ENCODE assay signal across 30 cellular contexts in the genomic region with DNA sequence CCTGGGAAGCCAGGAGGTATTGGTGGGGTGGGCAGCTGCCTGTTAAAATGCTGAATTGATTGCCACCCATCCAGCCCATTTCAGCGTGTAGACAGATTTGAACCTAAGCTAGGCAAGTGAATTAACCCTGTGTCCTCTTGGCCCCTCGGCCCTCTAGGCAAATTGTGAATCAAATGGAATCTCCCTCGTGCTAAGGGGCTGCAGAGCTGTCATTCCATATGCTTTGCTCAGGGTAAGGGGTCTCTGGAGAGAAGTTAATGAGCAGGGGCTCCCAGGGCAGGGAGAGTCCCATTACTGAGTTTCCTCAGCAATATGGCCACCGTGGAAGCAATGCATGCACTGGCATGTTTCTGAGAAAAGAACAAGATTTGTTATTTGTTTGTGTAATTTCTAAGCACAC.
DNase-seq lines count a peak whose midpoint lies in the region; ATAC-seq, FAIRE-seq and TF ChIP-seq lines count a peak whose summit lies in the region.
"Had no signal": no experiment of that assay in that cellular context is flagged by ENCODE, and none has a peak within 500 bp of the region (broad histone marks: within the 10 kb centered on the region; RNA-seq: fewer than 3 reads in every experiment).

No MANE protein-coding gene starts in this region.

- H3K9me3 Mint-ChIP-seq in GM23338 (peaks cover 19% of the 10 kb centered on the region), glutamatergic neuron (ENCODE audit: unreplicated experiment) (peaks cover 24% of the 10 kb centered on the region)

- H3K27me3 ChIP-seq in GM23338 (ENCODE audit: insufficient read depth) (no peaks in the 10 kb centered on the region), bronchial epithelial cell (ENCODE audit: control insufficient read depth, insufficient read depth, low read length) (no peaks in the 10 kb centered on the region)
- H3K27me3 ChIP-seq: BE2C, BLaER1 had no signal

- no peak overlapping the region for H3K4me2 ChIP-seq in GM23338
- H3K4me2 ChIP-seq: BLaER1 had no signal

- H3K4me3 ChIP-seq in GM23338 (no peak overlapping the region), bronchial epithelial cell (ENCODE audit: low read depth, low read length) (no peak overlapping the region)
- H3K4me3 ChIP-seq: BLaER1, GM12878 had no signal

- no peaks in the 10 kb centered on the region for H3K4me1 ChIP-seq in GM23338 (ENCODE audit: insufficient read depth)
- H3K4me1 ChIP-seq: BLaER1 had no signal

- no peak overlapping the region for H3K27ac Mint-ChIP-seq in GM23338
- peak overlapping the region; percentile 83 for H3K27ac Mint-ChIP-seq in glutamatergic neuron (ENCODE audit: unreplicated experiment)
- H3K27ac Mint-ChIP-seq: CD14-positive monocyte; CD4-positive, alpha-beta memory T cell; CD4-positive, CD25-positive, alpha-beta regulatory T cell; CD8-positive, alpha-beta memory T cell had no signal

- H4K20me1 ChIP-seq in GM23338 (replicated peaks; ENCODE audit: insufficient read depth), result no peaks in the 10 kb centered on the region
- H4K20me1 ChIP-seq: BLaER1 had no signal

- H3K4me3 Mint-ChIP-seq in GM23338 (no peak overlapping the region), glutamatergic neuron (ENCODE audit: unreplicated experiment) (peak overlapping the region; percentile 52)
- H3K4me3 Mint-ChIP-seq: CD14-positive monocyte; CD4-positive, alpha-beta memory T cell; CD4-positive, CD25-positive, alpha-beta regulatory T cell; CD8-positive, alpha-beta memory T cell had no signal

- no peak for FAIRE-seq in bronchial epithelial cell (lab: Jason Lieb, UNC)
- FAIRE-seq: A204.1, GM12878, GM12892, GM18507, GM19239 had no signal

- no peaks in the 10 kb centered on the region for H3K36me3 ChIP-seq in GM23338 (ENCODE audit: insufficient read depth)
- no peaks in the 10 kb centered on the region for H3K36me3 ChIP-seq in bronchial epithelial cell (ENCODE audit: control insufficient read depth, insufficient read depth, low read length)
- H3K36me3 ChIP-seq: BE2C, BLaER1 had no signal

- H3K27me3 Mint-ChIP-seq in GM23338 (ENCODE audit: insufficient read depth, low read depth, poor library complexity), result peaks cover 4% of the 10 kb centered on the region
- peaks cover 13% of the 10 kb centered on the region for H3K27me3 Mint-ChIP-seq in glutamatergic neuron (ENCODE audit: unreplicated experiment)

- no peak for DNase-seq in GM23338 (ENCODE audit: low spot score)
- peak; percentile 56 for DNase-seq in NCI-H2171 (lab: John Stamatoyannopoulos, UW)
- peak; percentile 41 for DNase-seq in bronchial epithelial cell (ENCODE audit: low read depth)
- peak; percentile 53 for DNase-seq in glutamatergic neuron
- no peak for DNase-seq in effector CD8-positive, alpha-beta T cell (lab: John Stamatoyannopoulos, UW)
- no peak for DNase-seq in cerebellar cortex (ENCODE audit: low spot score)
- no peak for DNase-seq in HT-29 (ENCODE audit: low spot score)
- DNase-seq: 8988T; ACHN; BE2C; C1 segment of cervical spinal cord; CD4-positive, alpha-beta memory T cell; CD4-positive, CD25-positive, alpha-beta regulatory T cell; CD8-positive, alpha-beta memory T cell; COR-L47; DMS 273 treated with DMSO at 0.1 percent for 48 hours; DMS153; DMS53; DMS79; DND-41; EL; GDM1 had no signal

- H3K9me2 ChIP-seq in GM23338 (ENCODE audit: insufficient read depth), result no peaks in the 10 kb centered on the region

- 0 out of 2 replicates have a peak overlapping the region, but pooled peaks have one; percentile 40 for H2AFZ ChIP-seq in GM23338

- H3K27ac ChIP-seq in GM23338 (ENCODE audit: low read depth), result no peak overlapping the region
- H3K27ac ChIP-seq: BLaER1 had no signal

- ATAC-seq in GM23338 (no peak), GM18909 (IDR thresholded peaks at IDR 0.05; ENCODE audit: poor library complexity, unreplicated experiment) (no peak)

- peaks cover 3% of the 10 kb centered on the region; the same call in 2 of the 3 replicates for H3K4me1 Mint-ChIP-seq in GM23338
- H3K4me1 Mint-ChIP-seq in glutamatergic neuron (ENCODE audit: low read depth, unreplicated experiment), result peaks cover 61% of the 10 kb centered on the region
- H3K4me1 Mint-ChIP-seq: CD14-positive monocyte; CD4-positive, alpha-beta memory T cell; CD4-positive, CD25-positive, alpha-beta regulatory T cell; CD8-positive, alpha-beta memory T cell had no signal

- H3K79me2 ChIP-seq in GM23338 (replicated peaks; ENCODE audit: insufficient read depth), result no peaks in the 10 kb centered on the region

- TF ChIP-seq CTCF in GM23338 (conservative IDR thresholded peaks at IDR 0.05; ENCODE audit: low read depth in 2 of 2) (no peak), bronchial epithelial cell (IDR thresholded peaks at IDR 0.05; ENCODE audit: insufficient read depth, low read length, severe bottlenecking) (no peak), glutamatergic neuron (IDR thresholded peaks at IDR 0.05; ENCODE audit: partially characterized antibody, unreplicated experiment) (no peak)

- H3F3A ChIP-seq in GM23338 (replicated peaks; ENCODE audit: low read depth), result no peaks in the 10 kb centered on the region

- H3K36me3 Mint-ChIP-seq in GM23338 (ENCODE audit: low read depth), result peaks cover 8% of the 10 kb centered on the region; the same call in 2 of the 3 replicates
- peaks cover 11% of the 10 kb centered on the region for H3K36me3 Mint-ChIP-seq in glutamatergic neuron (ENCODE audit: unreplicated experiment)
- H3K36me3 Mint-ChIP-seq: CD14-positive monocyte; CD4-positive, alpha-beta memory T cell; CD4-positive, CD25-positive, alpha-beta regulatory T cell had no signal

TF ChIP-seq in GM23338, 12 proteins besides CTCF, POLR2A, EP300 and RAD21 (continues in another document):
- TF ChIP-seq, protein P1, sequence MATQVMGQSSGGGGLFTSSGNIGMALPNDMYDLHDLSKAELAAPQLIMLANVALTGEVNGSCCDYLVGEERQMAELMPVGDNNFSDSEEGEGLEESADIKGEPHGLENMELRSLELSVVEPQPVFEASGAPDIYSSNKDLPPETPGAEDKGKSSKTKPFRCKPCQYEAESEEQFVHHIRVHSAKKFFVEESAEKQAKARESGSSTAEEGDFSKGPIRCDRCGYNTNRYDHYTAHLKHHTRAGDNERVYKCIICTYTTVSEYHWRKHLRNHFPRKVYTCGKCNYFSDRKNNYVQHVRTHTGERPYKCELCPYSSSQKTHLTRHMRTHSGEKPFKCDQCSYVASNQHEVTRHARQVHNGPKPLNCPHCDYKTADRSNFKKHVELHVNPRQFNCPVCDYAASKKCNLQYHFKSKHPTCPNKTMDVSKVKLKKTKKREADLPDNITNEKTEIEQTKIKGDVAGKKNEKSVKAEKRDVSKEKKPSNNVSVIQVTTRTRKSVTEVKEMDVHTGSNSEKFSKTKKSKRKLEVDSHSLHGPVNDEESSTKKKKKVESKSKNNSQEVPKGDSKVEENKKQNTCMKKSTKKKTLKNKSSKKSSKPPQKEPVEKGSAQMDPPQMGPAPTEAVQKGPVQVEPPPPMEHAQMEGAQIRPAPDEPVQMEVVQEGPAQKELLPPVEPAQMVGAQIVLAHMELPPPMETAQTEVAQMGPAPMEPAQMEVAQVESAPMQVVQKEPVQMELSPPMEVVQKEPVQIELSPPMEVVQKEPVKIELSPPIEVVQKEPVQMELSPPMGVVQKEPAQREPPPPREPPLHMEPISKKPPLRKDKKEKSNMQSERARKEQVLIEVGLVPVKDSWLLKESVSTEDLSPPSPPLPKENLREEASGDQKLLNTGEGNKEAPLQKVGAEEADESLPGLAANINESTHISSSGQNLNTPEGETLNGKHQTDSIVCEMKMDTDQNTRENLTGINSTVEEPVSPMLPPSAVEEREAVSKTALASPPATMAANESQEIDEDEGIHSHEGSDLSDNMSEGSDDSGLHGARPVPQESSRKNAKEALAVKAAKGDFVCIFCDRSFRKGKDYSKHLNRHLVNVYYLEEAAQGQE (IDR thresholded peaks at IDR 0.05; ENCODE audit: unreplicated experiment), result no peak
- TF ChIP-seq JUNB (IDR thresholded peaks at IDR 0.05; ENCODE audit: unreplicated experiment) (no peak), NANOG (IDR thresholded peaks at IDR 0.05; ENCODE audit: borderline replicate concordance) (no peak), ETS1 (IDR thresholded peaks at IDR 0.05) (no peak), ZNF114 (CRISPR knock-in tag; IDR thresholded peaks at IDR 0.05) (no peak)

Comparison
In these comparisons a context has a peak if more than half of its experiments do, and no peak if none do; other contexts are left out.
1. DNase-seq: peak in NCI-H2171 (single experiment), bronchial epithelial cell (single experiment) and glutamatergic neuron (single experiment); none in GM23338 (single experiment), effector CD8-positive, alpha-beta T cell (single experiment), cerebellar cortex (single experiment) and HT-29 (single experiment).